ENCODE assay signal across 10 cellular contexts in genomic region chr20:51526105-51526470, GRCh38. TPM values are rescaled to one million over a fixed set of nuclear protein-coding genes. Genes with fewer than 3 reads are reported as not detected.
A peak's percentile ranks its signal among the peaks of the same experiment; 100 is the strongest.
DNase-seq lines count a peak whose midpoint lies in the region; ATAC-seq and TF ChIP-seq lines count a peak whose summit lies in the region.
"Had no signal": no experiment of that assay in that cellular context is flagged by ENCODE, and none has a peak within 500 bp of the region (broad histone marks: within the 10 kb centered on the region; RNA-seq: fewer than 3 reads in every experiment).

No MANE protein-coding gene starts in this region.

- no peaks in the 10 kb centered on the region for H3K9me3 Mint-ChIP-seq in activated B cell treated with CpG ODN at 0.5 μM for 24 hours
- no peaks in the 10 kb centered on the region for H3K9me3 Mint-ChIP-seq in naive thymus-derived CD8-positive, alpha-beta T cell

- H3K27me3 Mint-ChIP-seq in activated B cell treated with CpG ODN at 0.5 μM for 24 hours, result no peaks in the 10 kb centered on the region
- H3K27me3 Mint-ChIP-seq in naive thymus-derived CD8-positive, alpha-beta T cell, result no peaks in the 10 kb centered on the region

- no peak overlapping the region for H3K27ac ChIP-seq in PC-3 (ENCODE audit: low read length)
- no peak overlapping the region for H3K27ac ChIP-seq in brain microvascular endothelial cell
- H3K27ac ChIP-seq: WERI-Rb-1 had no signal

- H2AFZ ChIP-seq in PC-3 (ENCODE audit: low read length), result no peak overlapping the region

- H3K4me1 Mint-ChIP-seq in activated B cell treated with CpG ODN at 0.5 μM for 24 hours, result peaks cover 83% of the 10 kb centered on the region
- peaks cover 44 to 82% (median 76%) of the 10 kb centered on the region in 4 donors for H3K4me1 Mint-ChIP-seq in naive thymus-derived CD8-positive, alpha-beta T cell

- in situ Hi-C loops in brain microvascular endothelial cell (cut with HindIII; ENCODE audit: low pct_ligation_motif_present, low sequenced_read_pairs), result no loop called here

- no peaks in the 10 kb centered on the region for H3K27me3 ChIP-seq in PC-3 (ENCODE audit: low read length)
- no peaks in the 10 kb centered on the region for H3K27me3 ChIP-seq in brain microvascular endothelial cell (replicated peaks)
- H3K27me3 ChIP-seq: left lung had no signal

- H3K4me3 ChIP-seq in PC-3 (ENCODE audit: low read length) (no peak overlapping the region), brain microvascular endothelial cell (ENCODE audit: low read depth, low read length) (no peak overlapping the region)

- H3K36me3 ChIP-seq in PC-3 (ENCODE audit: low read depth, low read length) (no peaks in the 10 kb centered on the region), brain microvascular endothelial cell (replicated peaks) (no peaks in the 10 kb centered on the region)
- H3K36me3 ChIP-seq: WERI-Rb-1 had no signal

- H3K36me3 Mint-ChIP-seq in activated B cell treated with CpG ODN at 0.5 μM for 24 hours (ENCODE audit: low read depth), result peaks cover 32% of the 10 kb centered on the region
- peaks cover 0 to 34% (median 12%) of the 10 kb centered on the region in 3 donors for H3K36me3 Mint-ChIP-seq in naive thymus-derived CD8-positive, alpha-beta T cell

- CTCF ChIA-PET in activated B cell treated with CpG ODN at 0.5 μM for 24 hours (lab: Charles Lee) (interaction anchor here (1.5 kb wide), 1 partner anchor 16 kb away, joined by 5 read pairs; the partner anchor contains the start of gene NFATC2), PC-3 (lab: Charles Lee) (interaction anchor here (0.6 kb wide), 1 partner anchor 55 kb away, joined by 3 read pairs; no protein-coding TSS in a partner anchor)

- no peaks in the 10 kb centered on the region for H3F3A ChIP-seq in PC-3 (ENCODE audit: low read length, unreplicated experiment)

- no peak for TF ChIP-seq CTCF in activated B cell treated with CpG ODN at 0.5 μM for 24 hours (IDR thresholded peaks at IDR 0.05)
- TF ChIP-seq CTCF in PC-3 (conservative IDR thresholded peaks at IDR 0.05; ENCODE audit: low read depth, low read length), result no peak
- no peak for TF ChIP-seq CTCF in brain microvascular endothelial cell (IDR thresholded peaks at IDR 0.05; ENCODE audit: low read depth, low read length, missing control alignments)

- H3K9ac ChIP-seq in PC-3 (ENCODE audit: low read length), result no peak overlapping the region

- DNase-seq in COR-L47 (lab: John Stamatoyannopoulos, UW), result peak; percentile 14
- no peak for DNase-seq in activated B cell treated with CpG ODN at 0.5 μM for 24 hours
- DNase-seq in naive thymus-derived CD8-positive, alpha-beta T cell, result no peak
- no peak for DNase-seq in NCI-H128 (lab: John Stamatoyannopoulos, UW; ENCODE audit: unreplicated experiment)
- DNase-seq in PC-3, result no peak
- DNase-seq in NCI-H774 (lab: John Stamatoyannopoulos, UW), result no peak
- no peak for DNase-seq in brain microvascular endothelial cell
- DNase-seq: left lung, WERI-Rb-1 had no signal

- H3K9me2 ChIP-seq in PC-3 (replicated peaks; ENCODE audit: low read length), result no peaks in the 10 kb centered on the region

- no TSS peak for BruUV-seq in PC-3 (replicated peaks; lab: Mats Ljungman, UMichigan)

- intact Hi-C loops in activated B cell treated with CpG ODN at 0.5 μM for 24 hours (cut with micrococcal nuclease) (loop anchor here (5.0 kb wide), 1 partner anchor 71 kb away; no protein-coding TSS in a partner anchor), PC-3 (cut with micrococcal nuclease) (no loop called here)

- H3K4me2 ChIP-seq in PC-3 (ENCODE audit: low read length), result no peak overlapping the region

- ATAC-seq in HG02642 (IDR thresholded peaks at IDR 0.05; ENCODE audit: poor library complexity, unreplicated experiment) (peak; percentile 13), activated B cell treated with CpG ODN at 0.5 μM for 24 hours (ENCODE audit: low read depth) (no peak), PC-3 (no peak)
- no peak for ATAC-seq in naive thymus-derived CD8-positive, alpha-beta T cell

- no peaks in the 10 kb centered on the region for H3K79me2 ChIP-seq in PC-3 (ENCODE audit: low read length)

- H3K27ac Mint-ChIP-seq in activated B cell treated with CpG ODN at 0.5 μM for 24 hours, result peak overlapping the region; percentile 82
- peak overlapping the region; percentile 69 to 96 (median 89) for H3K27ac Mint-ChIP-seq in naive thymus-derived CD8-positive, alpha-beta T cell

- H3K4me1 ChIP-seq in PC-3 (ENCODE audit: insufficient read depth, low read length), result peaks cover 7% of the 10 kb centered on the region

- no peaks in the 10 kb centered on the region for H3K9me3 ChIP-seq in PC-3 (ENCODE audit: low read length)
- H3K9me3 ChIP-seq: left lung had no signal

- POLR2A ChIA-PET in activated B cell treated with CpG ODN at 0.5 μM for 24 hours (lab: Charles Lee) (interaction anchor here (0.7 to 4.3 kb wide), 8 partner anchors 14 to 126 kb away, joined by 3 to 35 read pairs (median 4); partner anchors contain the start of gene NFATC2), PC-3 (lab: Charles Lee; ENCODE audit: unreplicated experiment) (no interaction called here)
- POLR2A ChIA-PET in naive thymus-derived CD8-positive, alpha-beta T cell (lab: Charles Lee), result interaction anchor here (0.9 kb wide), 1 partner anchor 15 kb away, joined by 4 read pairs; no protein-coding TSS in a partner anchor

- H3K4me3 Mint-ChIP-seq in activated B cell treated with CpG ODN at 0.5 μM for 24 hours, result peak overlapping the region; percentile 58
- H3K4me3 Mint-ChIP-seq in naive thymus-derived CD8-positive, alpha-beta T cell, result peak overlapping the region; percentile 43 to 87 (median 72)

- H4K20me1 ChIP-seq in PC-3 (ENCODE audit: low read length), result no peaks in the 10 kb centered on the region

RNA-seq across cellular contexts. Expression of gene NFATC2, which starts 16.4 kb away (rescaled TPM):
- total RNA-seq in activated B cell treated with CpG ODN at 0.5 μM for 24 hours, result 41.2 and 46.0 TPM in 2 replicates
- 10 to 100 TPM; 34.0 to 36.3 TPM for total RNA-seq in naive thymus-derived CD8-positive, alpha-beta T cell
- polyA plus RNA-seq in naive thymus-derived CD8-positive, alpha-beta T cell, result 10 to 100 TPM; 14.5 to 23.8 (median 14.5) TPM
- total RNA-seq in PC-3 (2014; rRNA removed), result 12.4 and 12.9 TPM in 2 replicates
